Comparison of ENCODE assay signal across 16 cellular contexts in the genomic region with DNA sequence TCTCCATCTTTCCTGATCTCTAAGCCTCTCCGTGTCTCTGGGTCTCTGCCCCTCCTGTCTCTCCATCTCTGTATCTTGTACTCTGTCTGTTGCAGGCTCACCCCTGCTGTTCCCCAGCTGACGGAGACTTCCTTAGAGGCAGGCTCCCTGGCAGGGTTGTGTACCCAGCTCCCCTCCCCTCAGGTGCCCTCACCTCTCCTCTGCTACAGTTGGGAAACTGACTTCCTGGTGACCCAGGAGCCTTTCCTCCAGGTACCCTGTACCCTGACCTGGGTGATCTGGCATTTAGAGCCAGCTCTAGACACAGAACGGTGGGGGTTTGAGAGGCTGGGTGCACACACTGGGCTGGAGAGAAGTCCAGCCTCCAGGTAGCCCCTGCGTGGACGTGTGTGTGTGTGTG. TPM values are rescaled to one million over a fixed set of nuclear protein-coding genes. Genes with fewer than 3 reads are reported as not detected.
A peak's percentile ranks its signal among the peaks of the same experiment; 100 is the strongest.
DNase-seq lines count a peak whose midpoint lies in the region; ATAC-seq and TF ChIP-seq lines count a peak whose summit lies in the region.
"Had no signal": no experiment of that assay in that cellular context is flagged by ENCODE, and none has a peak within 500 bp of the region (broad histone marks: within the 10 kb centered on the region; RNA-seq: fewer than 3 reads in every experiment).

No MANE protein-coding gene starts in this region.

- TF ChIP-seq CTCF in OCI-LY1 (IDR thresholded peaks at IDR 0.05; ENCODE audit: low read length) (no peak), chondrocyte (IDR thresholded peaks at IDR 0.05) (no peak)

- H3K4me1 ChIP-seq in OCI-LY1 (ENCODE audit: insufficient read depth, low read length, severe bottlenecking), result peaks cover 77% of the 10 kb centered on the region

- no peaks in the 10 kb centered on the region for H4K20me1 ChIP-seq in OCI-LY1 (ENCODE audit: insufficient read depth, low read length)

- ATAC-seq in naive B cell (ENCODE audit: low read depth in 2 of 2) (no peak), HG02642 (IDR thresholded peaks at IDR 0.05; ENCODE audit: poor library complexity, unreplicated experiment) (no peak)
- no peak for ATAC-seq in stimulated activated naive B cell treated with anti-CD40 and anti-IgM and Interleukin-4, amounts not matched to agents 10 μg/mL and 1 μg/mL and 100 μg/mL, for 72 hours (replicated peaks)
- ATAC-seq: activated CD4-positive, CD25-positive, alpha-beta regulatory T cell treated with anti-CD3 and anti-CD28 coated beads, Interleukin-2, amount 50 U/mL, for 24 hours had no signal

- no peak overlapping the region; the same call in 1 of the 2 replicates for H3K9ac ChIP-seq in OCI-LY1 (ENCODE audit: low read length)

- H3K4me3 ChIP-seq in OCI-LY1 (ENCODE audit: low read depth, low read length, poor library complexity, severe bottlenecking), result no peak overlapping the region
- H3K4me3 ChIP-seq: vagina had no signal

- H3K36me3 Mint-ChIP-seq in chondrocyte (ENCODE audit: low read depth), result peaks cover 31% of the 10 kb centered on the region
- H3K36me3 Mint-ChIP-seq in naive B cell, result peaks cover 6 to 34% of the 10 kb centered on the region in 2 donors
- H3K36me3 Mint-ChIP-seq in stimulated activated naive B cell treated with anti-CD40 and anti-IgM and Interleukin-4, amounts not matched to agents 10 μg/mL and 1 μg/mL and 100 μg/mL, for 72 hours, result peaks cover 32 to 47% of the 10 kb centered on the region in 2 donors

- H3K9me3 Mint-ChIP-seq in chondrocyte (ENCODE audit: low read depth) (no peaks in the 10 kb centered on the region), naive B cell (no peaks in the 10 kb centered on the region)
- no peaks in the 10 kb centered on the region for H3K9me3 Mint-ChIP-seq in stimulated activated naive B cell treated with anti-CD40 and anti-IgM and Interleukin-4, amounts not matched to agents 10 μg/mL and 1 μg/mL and 100 μg/mL, for 72 hours

- H3K9me2 ChIP-seq in OCI-LY1 (ENCODE audit: low read depth, low read length), result no peaks in the 10 kb centered on the region

- H3K4me3 Mint-ChIP-seq in chondrocyte (ENCODE audit: unreplicated experiment) (no peak overlapping the region), naive B cell (peak overlapping the region in 6 of 8 donors; percentile 9 to 73 (median 32))
- H3K4me3 Mint-ChIP-seq in stimulated activated naive B cell treated with anti-CD40 and anti-IgM and Interleukin-4, amounts not matched to agents 10 μg/mL and 1 μg/mL and 100 μg/mL, for 72 hours, result peak overlapping the region in 1 of 2 donors; percentile 12

- peak overlapping the region; percentile 70 for H3K27ac ChIP-seq in OCI-LY1 (ENCODE audit: low read depth, low read length, poor library complexity, severe bottlenecking)
- H3K27ac ChIP-seq: vagina had no signal

- H3F3A ChIP-seq in OCI-LY1 (ENCODE audit: insufficient read depth, low read length), result no peaks in the 10 kb centered on the region

- H3K27me3 ChIP-seq in OCI-LY1 (ENCODE audit: insufficient read depth, low read length), result no peaks in the 10 kb centered on the region
- H3K27me3 ChIP-seq: vagina had no signal

- DNase-seq in chondrocyte (ENCODE audit: low spot score) (no peak), naive B cell (no peak), NCI-H2107 treated with DMSO at 0.1 percent for 48 hours (lab: John Stamatoyannopoulos, UW; ENCODE audit: unreplicated experiment) (no peak), amygdala (lab: John Stamatoyannopoulos, UW) (no peak)
- DNase-seq in stimulated activated naive B cell treated with anti-CD40 and anti-IgM and Interleukin-4, amounts not matched to agents 10 μg/mL and 1 μg/mL and 100 μg/mL, for 72 hours, result no peak
- DNase-seq: activated naive CD4-positive, alpha-beta T cell treated with anti-CD3 and anti-CD28 coated beads, Interleukin-2, amount 50 U/mL, for 16 hours; DMS79 treated with DMSO at 0.1 percent for 48 hours; islet precursor cell; NCI-H510A; RPMI8226; stimulated activated CD4-positive, alpha-beta T cell treated with anti-CD3 and anti-CD28 coated beads, Interleukin-4, amount 100 ng/mL, for 24 hours; T-helper 1 cell had no signal

- no peaks in the 10 kb centered on the region for H3K9me3 ChIP-seq in OCI-LY1 (ENCODE audit: low read length)
- H3K9me3 ChIP-seq: vagina had no signal

- no peaks in the 10 kb centered on the region for H3K79me2 ChIP-seq in OCI-LY1 (ENCODE audit: insufficient read depth, low read length)

- peak overlapping the region; percentile 90 for H3K27ac Mint-ChIP-seq in chondrocyte (ENCODE audit: unreplicated experiment)
- H3K27ac Mint-ChIP-seq in naive B cell, result peak overlapping the region; percentile 63 to 97 (median 88)
- H3K27ac Mint-ChIP-seq in stimulated activated naive B cell treated with anti-CD40 and anti-IgM and Interleukin-4, amounts not matched to agents 10 μg/mL and 1 μg/mL and 100 μg/mL, for 72 hours, result peak overlapping the region; percentile 49

- H3K4me1 Mint-ChIP-seq in chondrocyte (ENCODE audit: low read depth) (peaks cover 75% of the 10 kb centered on the region), naive B cell (peaks cover 54 to 79% (median 73%) of the 10 kb centered on the region in 3 donors)
- H3K4me1 Mint-ChIP-seq in stimulated activated naive B cell treated with anti-CD40 and anti-IgM and Interleukin-4, amounts not matched to agents 10 μg/mL and 1 μg/mL and 100 μg/mL, for 72 hours, result peaks cover 57 to 84% of the 10 kb centered on the region in 2 donors

- H3K36me3 ChIP-seq in OCI-LY1 (ENCODE audit: insufficient read depth, low read length), result peaks cover 43% of the 10 kb centered on the region

- no peak overlapping the region for H2AFZ ChIP-seq in OCI-LY1 (ENCODE audit: low read length)

- no peaks in the 10 kb centered on the region for H3K27me3 Mint-ChIP-seq in chondrocyte (ENCODE audit: low read depth)
- H3K27me3 Mint-ChIP-seq in naive B cell, result no peaks in the 10 kb centered on the region
- no peaks in the 10 kb centered on the region for H3K27me3 Mint-ChIP-seq in stimulated activated naive B cell treated with anti-CD40 and anti-IgM and Interleukin-4, amounts not matched to agents 10 μg/mL and 1 μg/mL and 100 μg/mL, for 72 hours

- H3K4me2 ChIP-seq in OCI-LY1 (ENCODE audit: low read length), result no peak overlapping the region; the same call in 1 of the 2 replicates

RNA-seq across cellular contexts. Expression of gene CXXC5, which starts 37.7 kb away (rescaled TPM):
- 144 to 193 TPM (median 145 TPM) in 3 replicates for total RNA-seq in chondrocyte
- 100 to 1,000 TPM; 351 to 547 (median 399) TPM for polyA plus RNA-seq in naive B cell (ENCODE audit: low read depth in 6 of 6)
